1 cellular context compared by ENCODE assay signal in the genomic region with DNA sequence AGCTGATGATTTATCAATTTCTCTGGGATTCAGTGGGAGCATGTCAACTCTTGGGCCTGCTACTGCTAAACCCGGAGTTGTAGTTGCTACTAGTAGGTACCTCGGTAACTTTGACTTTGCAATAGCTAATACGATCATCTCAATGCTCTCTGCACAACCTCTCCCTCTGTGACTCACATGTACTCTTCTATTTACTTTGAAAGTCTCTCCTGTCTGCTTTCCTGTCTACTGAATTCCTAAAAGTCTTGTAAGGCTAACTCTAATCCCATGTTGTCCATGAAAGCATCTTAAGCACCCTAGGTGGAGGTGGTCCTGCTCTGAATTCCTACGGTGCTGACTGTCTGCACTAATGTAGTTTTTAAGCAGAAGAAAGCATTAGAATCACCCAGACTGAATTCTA.
TF ChIP-seq lines count a peak whose summit lies in the region.

No MANE protein-coding gene starts in this region.

TF ChIP-seq in GM23338, 12 proteins besides CTCF, POLR2A, EP300 and RAD21 (continued from another document):
- TF ChIP-seq EZH2phosphoT487 (IDR thresholded peaks at IDR 0.05; ENCODE audit: unreplicated experiment) (no peak), ZNF331 (CRISPR knock-in tag; IDR thresholded peaks at IDR 0.05; ENCODE audit: low read depth) (no peak), CREB1 (CRISPR knock-in tag; IDR thresholded peaks at IDR 0.05; ENCODE audit: low read depth) (no peak), JUNB (IDR thresholded peaks at IDR 0.05; ENCODE audit: unreplicated experiment) (no peak), ZNF114 (CRISPR knock-in tag; IDR thresholded peaks at IDR 0.05) (no peak)
- TF ChIP-seq, protein P1, sequence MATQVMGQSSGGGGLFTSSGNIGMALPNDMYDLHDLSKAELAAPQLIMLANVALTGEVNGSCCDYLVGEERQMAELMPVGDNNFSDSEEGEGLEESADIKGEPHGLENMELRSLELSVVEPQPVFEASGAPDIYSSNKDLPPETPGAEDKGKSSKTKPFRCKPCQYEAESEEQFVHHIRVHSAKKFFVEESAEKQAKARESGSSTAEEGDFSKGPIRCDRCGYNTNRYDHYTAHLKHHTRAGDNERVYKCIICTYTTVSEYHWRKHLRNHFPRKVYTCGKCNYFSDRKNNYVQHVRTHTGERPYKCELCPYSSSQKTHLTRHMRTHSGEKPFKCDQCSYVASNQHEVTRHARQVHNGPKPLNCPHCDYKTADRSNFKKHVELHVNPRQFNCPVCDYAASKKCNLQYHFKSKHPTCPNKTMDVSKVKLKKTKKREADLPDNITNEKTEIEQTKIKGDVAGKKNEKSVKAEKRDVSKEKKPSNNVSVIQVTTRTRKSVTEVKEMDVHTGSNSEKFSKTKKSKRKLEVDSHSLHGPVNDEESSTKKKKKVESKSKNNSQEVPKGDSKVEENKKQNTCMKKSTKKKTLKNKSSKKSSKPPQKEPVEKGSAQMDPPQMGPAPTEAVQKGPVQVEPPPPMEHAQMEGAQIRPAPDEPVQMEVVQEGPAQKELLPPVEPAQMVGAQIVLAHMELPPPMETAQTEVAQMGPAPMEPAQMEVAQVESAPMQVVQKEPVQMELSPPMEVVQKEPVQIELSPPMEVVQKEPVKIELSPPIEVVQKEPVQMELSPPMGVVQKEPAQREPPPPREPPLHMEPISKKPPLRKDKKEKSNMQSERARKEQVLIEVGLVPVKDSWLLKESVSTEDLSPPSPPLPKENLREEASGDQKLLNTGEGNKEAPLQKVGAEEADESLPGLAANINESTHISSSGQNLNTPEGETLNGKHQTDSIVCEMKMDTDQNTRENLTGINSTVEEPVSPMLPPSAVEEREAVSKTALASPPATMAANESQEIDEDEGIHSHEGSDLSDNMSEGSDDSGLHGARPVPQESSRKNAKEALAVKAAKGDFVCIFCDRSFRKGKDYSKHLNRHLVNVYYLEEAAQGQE (IDR thresholded peaks at IDR 0.05; ENCODE audit: unreplicated experiment) = no peak
- TF ChIP-seq, protein P2, sequence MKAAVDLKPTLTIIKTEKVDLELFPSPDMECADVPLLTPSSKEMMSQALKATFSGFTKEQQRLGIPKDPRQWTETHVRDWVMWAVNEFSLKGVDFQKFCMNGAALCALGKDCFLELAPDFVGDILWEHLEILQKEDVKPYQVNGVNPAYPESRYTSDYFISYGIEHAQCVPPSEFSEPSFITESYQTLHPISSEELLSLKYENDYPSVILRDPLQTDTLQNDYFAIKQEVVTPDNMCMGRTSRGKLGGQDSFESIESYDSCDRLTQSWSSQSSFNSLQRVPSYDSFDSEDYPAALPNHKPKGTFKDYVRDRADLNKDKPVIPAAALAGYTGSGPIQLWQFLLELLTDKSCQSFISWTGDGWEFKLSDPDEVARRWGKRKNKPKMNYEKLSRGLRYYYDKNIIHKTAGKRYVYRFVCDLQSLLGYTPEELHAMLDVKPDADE (IDR thresholded peaks at IDR 0.05) = no peak
- TF ChIP-seq, protein P3, sequence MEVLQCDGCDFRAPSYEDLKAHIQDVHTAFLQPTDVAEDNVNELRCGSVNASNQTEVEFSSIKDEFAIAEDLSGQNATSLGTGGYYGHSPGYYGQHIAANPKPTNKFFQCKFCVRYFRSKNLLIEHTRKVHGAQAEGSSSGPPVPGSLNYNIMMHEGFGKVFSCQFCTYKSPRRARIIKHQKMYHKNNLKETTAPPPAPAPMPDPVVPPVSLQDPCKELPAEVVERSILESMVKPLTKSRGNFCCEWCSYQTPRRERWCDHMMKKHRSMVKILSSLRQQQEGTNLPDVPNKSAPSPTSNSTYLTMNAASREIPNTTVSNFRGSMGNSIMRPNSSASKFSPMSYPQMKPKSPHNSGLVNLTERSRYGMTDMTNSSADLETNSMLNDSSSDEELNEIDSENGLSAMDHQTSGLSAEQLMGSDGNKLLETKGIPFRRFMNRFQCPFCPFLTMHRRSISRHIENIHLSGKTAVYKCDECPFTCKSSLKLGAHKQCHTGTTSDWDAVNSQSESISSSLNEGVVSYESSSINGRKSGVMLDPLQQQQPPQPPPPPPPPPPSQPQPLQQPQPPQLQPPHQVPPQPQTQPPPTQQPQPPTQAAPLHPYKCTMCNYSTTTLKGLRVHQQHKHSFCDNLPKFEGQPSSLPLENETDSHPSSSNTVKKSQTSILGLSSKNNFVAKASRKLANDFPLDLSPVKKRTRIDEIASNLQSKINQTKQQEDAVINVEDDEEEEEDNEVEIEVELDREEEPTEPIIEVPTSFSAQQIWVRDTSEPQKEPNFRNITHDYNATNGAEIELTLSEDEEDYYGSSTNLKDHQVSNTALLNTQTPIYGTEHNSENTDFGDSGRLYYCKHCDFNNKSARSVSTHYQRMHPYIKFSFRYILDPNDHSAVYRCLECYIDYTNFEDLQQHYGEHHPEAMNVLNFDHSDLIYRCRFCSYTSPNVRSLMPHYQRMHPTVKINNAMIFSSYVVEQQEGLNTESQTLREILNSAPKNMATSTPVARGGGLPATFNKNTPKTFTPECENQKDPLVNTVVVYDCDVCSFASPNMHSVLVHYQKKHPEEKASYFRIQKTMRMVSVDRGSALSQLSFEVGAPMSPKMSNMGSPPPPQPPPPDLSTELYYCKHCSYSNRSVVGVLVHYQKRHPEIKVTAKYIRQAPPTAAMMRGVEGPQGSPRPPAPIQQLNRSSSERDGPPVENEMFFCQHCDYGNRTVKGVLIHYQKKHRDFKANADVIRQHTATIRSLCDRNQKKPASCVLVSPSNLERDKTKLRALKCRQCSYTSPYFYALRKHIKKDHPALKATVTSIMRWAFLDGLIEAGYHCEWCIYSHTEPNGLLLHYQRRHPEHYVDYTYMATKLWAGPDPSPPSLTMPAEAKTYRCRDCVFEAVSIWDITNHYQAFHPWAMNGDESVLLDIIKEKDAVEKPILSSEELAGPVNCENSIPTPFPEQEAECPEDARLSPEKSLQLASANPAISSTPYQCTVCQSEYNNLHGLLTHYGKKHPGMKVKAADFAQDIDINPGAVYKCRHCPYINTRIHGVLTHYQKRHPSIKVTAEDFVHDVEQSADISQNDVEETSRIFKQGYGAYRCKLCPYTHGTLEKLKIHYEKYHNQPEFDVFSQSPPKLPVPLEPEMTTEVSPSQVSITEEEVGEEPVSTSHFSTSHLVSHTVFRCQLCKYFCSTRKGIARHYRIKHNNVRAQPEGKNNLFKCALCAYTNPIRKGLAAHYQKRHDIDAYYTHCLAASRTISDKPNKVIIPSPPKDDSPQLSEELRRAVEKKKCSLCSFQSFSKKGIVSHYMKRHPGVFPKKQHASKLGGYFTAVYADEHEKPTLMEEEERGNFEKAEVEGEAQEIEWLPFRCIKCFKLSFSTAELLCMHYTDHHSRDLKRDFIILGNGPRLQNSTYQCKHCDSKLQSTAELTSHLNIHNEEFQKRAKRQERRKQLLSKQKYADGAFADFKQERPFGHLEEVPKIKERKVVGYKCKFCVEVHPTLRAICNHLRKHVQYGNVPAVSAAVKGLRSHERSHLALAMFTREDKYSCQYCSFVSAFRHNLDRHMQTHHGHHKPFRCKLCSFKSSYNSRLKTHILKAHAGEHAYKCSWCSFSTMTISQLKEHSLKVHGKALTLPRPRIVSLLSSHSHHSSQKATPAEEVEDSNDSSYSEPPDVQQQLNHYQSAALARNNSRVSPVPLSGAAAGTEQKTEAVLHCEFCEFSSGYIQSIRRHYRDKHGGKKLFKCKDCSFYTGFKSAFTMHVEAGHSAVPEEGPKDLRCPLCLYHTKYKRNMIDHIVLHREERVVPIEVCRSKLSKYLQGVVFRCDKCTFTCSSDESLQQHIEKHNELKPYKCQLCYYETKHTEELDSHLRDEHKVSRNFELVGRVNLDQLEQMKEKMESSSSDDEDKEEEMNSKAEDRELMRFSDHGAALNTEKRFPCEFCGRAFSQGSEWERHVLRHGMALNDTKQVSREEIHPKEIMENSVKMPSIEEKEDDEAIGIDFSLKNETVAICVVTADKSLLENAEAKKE (CRISPR knock-in tag; IDR thresholded peaks at IDR 0.05) = no peak
